ENCODE assay signal across 34 cellular contexts in the genomic region with DNA sequence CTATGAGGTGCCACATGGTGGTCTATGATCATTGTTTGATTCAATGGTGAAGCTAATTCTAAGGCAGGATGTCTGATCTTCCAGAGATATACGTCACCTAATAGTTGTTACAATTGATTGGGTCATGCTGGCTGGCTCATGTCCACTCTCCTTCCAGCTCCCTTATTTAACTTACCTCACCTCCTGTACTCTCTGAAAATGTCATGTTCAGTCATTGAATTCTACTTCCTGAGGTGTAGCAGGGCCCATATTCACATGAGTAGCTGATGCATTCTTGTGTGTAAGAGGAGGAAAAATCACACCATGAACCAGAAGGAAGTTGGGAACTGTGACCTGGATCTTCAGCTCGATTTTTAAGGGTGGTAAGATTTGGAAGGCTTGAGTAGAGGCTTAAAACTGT.
"Had no signal": no experiment of that assay in that cellular context is flagged by ENCODE, and none has a peak within 500 bp of the region (broad histone marks: within the 10 kb centered on the region; RNA-seq: fewer than 3 reads in every experiment).

No MANE protein-coding gene starts in this region.

- DNase-seq: Karpas-422, Kasumi-1, MG63, MM.1S, MV-4-11, NCI-H1048, NCI-H1092, NCI-H1092 treated with DMSO at 0.1 percent for 48 hours, NCI-H1105, NCI-H1105 treated with DMSO at 0.1 percent for 48 hours, NCI-H1417, NCI-H1417 treated with DMSO at 0.1 percent for 48 hours, NCI-H1436, NCI-H1436 treated with DMSO at 0.1 percent for 48 hours, NCI-H146, NCI-H1694, NCI-H1694 treated with DMSO at 0.1 percent for 48 hours, NCI-H187, NCI-H187 treated with DMSO at 0.1 percent for 48 hours, NCI-H1930, NCI-H2029, NCI-H2029 treated with DMSO at 0.1 percent for 48 hours, NCI-H2081, NCI-H2081 treated with DMSO at 0.1 percent for 48 hours, NCI-H2107, NCI-H2171, NCI-H2171 treated with DMSO at 0.1 percent for 48 hours, NCI-H2227 treated with DMSO at 0.1 percent for 48 hours, NCI-H226, NCI-H345, NCI-H446, NCI-H446 treated with DMSO at 0.1 percent for 48 hours, NCI-H510A had no signal

- H3K36me3 ChIP-seq: MG63 had no signal

- H3K4me3 ChIP-seq: MG63 had no signal

- H3K9me3 ChIP-seq: MG63 had no signal

- H3K9ac ChIP-seq: KMS-11 had no signal

- H3K27ac ChIP-seq: KMS-11 had no signal

- H3K4me2 ChIP-seq: KMS-11 had no signal

- H3K27me3 ChIP-seq: MG63 had no signal
